ENCODE assay signal across 2 cellular contexts in the genomic region with DNA sequence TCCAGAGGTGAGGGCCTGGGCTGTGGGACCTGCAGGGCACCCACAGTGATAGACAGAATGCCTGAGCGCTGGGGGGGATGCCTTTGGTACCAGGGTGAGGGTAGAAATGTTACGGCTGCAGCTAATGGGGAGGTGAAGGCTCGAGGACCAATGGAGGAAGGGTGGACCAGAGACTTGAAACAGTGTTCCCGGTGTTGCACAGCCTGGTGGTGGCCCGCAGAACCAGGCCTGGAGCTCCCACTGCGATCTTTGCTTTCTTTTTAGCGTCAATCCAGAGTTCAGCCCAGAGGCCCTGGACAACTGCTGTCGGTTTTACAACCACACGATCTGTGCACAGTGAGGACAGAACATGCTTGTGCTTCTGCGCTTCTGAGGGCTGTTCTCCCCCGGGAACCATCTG.
TF ChIP-seq lines count a peak whose summit lies in the region.

No MANE protein-coding gene starts in this region.

TF ChIP-seq in GM23338, 12 proteins besides CTCF, POLR2A, EP300 and RAD21:
- TF ChIP-seq, protein P1, sequence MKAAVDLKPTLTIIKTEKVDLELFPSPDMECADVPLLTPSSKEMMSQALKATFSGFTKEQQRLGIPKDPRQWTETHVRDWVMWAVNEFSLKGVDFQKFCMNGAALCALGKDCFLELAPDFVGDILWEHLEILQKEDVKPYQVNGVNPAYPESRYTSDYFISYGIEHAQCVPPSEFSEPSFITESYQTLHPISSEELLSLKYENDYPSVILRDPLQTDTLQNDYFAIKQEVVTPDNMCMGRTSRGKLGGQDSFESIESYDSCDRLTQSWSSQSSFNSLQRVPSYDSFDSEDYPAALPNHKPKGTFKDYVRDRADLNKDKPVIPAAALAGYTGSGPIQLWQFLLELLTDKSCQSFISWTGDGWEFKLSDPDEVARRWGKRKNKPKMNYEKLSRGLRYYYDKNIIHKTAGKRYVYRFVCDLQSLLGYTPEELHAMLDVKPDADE (IDR thresholded peaks at IDR 0.05) = no peak
- no peak for TF ChIP-seq NANOG (IDR thresholded peaks at IDR 0.05; ENCODE audit: borderline replicate concordance)
- TF ChIP-seq JUNB (IDR thresholded peaks at IDR 0.05; ENCODE audit: unreplicated experiment) = no peak
- no peak for TF ChIP-seq ZNF331 (CRISPR knock-in tag; IDR thresholded peaks at IDR 0.05; ENCODE audit: low read depth)
- TF ChIP-seq, protein P2, sequence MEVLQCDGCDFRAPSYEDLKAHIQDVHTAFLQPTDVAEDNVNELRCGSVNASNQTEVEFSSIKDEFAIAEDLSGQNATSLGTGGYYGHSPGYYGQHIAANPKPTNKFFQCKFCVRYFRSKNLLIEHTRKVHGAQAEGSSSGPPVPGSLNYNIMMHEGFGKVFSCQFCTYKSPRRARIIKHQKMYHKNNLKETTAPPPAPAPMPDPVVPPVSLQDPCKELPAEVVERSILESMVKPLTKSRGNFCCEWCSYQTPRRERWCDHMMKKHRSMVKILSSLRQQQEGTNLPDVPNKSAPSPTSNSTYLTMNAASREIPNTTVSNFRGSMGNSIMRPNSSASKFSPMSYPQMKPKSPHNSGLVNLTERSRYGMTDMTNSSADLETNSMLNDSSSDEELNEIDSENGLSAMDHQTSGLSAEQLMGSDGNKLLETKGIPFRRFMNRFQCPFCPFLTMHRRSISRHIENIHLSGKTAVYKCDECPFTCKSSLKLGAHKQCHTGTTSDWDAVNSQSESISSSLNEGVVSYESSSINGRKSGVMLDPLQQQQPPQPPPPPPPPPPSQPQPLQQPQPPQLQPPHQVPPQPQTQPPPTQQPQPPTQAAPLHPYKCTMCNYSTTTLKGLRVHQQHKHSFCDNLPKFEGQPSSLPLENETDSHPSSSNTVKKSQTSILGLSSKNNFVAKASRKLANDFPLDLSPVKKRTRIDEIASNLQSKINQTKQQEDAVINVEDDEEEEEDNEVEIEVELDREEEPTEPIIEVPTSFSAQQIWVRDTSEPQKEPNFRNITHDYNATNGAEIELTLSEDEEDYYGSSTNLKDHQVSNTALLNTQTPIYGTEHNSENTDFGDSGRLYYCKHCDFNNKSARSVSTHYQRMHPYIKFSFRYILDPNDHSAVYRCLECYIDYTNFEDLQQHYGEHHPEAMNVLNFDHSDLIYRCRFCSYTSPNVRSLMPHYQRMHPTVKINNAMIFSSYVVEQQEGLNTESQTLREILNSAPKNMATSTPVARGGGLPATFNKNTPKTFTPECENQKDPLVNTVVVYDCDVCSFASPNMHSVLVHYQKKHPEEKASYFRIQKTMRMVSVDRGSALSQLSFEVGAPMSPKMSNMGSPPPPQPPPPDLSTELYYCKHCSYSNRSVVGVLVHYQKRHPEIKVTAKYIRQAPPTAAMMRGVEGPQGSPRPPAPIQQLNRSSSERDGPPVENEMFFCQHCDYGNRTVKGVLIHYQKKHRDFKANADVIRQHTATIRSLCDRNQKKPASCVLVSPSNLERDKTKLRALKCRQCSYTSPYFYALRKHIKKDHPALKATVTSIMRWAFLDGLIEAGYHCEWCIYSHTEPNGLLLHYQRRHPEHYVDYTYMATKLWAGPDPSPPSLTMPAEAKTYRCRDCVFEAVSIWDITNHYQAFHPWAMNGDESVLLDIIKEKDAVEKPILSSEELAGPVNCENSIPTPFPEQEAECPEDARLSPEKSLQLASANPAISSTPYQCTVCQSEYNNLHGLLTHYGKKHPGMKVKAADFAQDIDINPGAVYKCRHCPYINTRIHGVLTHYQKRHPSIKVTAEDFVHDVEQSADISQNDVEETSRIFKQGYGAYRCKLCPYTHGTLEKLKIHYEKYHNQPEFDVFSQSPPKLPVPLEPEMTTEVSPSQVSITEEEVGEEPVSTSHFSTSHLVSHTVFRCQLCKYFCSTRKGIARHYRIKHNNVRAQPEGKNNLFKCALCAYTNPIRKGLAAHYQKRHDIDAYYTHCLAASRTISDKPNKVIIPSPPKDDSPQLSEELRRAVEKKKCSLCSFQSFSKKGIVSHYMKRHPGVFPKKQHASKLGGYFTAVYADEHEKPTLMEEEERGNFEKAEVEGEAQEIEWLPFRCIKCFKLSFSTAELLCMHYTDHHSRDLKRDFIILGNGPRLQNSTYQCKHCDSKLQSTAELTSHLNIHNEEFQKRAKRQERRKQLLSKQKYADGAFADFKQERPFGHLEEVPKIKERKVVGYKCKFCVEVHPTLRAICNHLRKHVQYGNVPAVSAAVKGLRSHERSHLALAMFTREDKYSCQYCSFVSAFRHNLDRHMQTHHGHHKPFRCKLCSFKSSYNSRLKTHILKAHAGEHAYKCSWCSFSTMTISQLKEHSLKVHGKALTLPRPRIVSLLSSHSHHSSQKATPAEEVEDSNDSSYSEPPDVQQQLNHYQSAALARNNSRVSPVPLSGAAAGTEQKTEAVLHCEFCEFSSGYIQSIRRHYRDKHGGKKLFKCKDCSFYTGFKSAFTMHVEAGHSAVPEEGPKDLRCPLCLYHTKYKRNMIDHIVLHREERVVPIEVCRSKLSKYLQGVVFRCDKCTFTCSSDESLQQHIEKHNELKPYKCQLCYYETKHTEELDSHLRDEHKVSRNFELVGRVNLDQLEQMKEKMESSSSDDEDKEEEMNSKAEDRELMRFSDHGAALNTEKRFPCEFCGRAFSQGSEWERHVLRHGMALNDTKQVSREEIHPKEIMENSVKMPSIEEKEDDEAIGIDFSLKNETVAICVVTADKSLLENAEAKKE (CRISPR knock-in tag; IDR thresholded peaks at IDR 0.05) = no peak
- no peak for TF ChIP-seq STAT1 (IDR thresholded peaks at IDR 0.05; ENCODE audit: unreplicated experiment)
- no peak for TF ChIP-seq EZH2 (IDR thresholded peaks at IDR 0.05; ENCODE audit: low read depth, unreplicated experiment)
- TF ChIP-seq, protein P3, sequence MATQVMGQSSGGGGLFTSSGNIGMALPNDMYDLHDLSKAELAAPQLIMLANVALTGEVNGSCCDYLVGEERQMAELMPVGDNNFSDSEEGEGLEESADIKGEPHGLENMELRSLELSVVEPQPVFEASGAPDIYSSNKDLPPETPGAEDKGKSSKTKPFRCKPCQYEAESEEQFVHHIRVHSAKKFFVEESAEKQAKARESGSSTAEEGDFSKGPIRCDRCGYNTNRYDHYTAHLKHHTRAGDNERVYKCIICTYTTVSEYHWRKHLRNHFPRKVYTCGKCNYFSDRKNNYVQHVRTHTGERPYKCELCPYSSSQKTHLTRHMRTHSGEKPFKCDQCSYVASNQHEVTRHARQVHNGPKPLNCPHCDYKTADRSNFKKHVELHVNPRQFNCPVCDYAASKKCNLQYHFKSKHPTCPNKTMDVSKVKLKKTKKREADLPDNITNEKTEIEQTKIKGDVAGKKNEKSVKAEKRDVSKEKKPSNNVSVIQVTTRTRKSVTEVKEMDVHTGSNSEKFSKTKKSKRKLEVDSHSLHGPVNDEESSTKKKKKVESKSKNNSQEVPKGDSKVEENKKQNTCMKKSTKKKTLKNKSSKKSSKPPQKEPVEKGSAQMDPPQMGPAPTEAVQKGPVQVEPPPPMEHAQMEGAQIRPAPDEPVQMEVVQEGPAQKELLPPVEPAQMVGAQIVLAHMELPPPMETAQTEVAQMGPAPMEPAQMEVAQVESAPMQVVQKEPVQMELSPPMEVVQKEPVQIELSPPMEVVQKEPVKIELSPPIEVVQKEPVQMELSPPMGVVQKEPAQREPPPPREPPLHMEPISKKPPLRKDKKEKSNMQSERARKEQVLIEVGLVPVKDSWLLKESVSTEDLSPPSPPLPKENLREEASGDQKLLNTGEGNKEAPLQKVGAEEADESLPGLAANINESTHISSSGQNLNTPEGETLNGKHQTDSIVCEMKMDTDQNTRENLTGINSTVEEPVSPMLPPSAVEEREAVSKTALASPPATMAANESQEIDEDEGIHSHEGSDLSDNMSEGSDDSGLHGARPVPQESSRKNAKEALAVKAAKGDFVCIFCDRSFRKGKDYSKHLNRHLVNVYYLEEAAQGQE (IDR thresholded peaks at IDR 0.05; ENCODE audit: unreplicated experiment) = no peak
- TF ChIP-seq POLR2AphosphoS5 (IDR thresholded peaks at IDR 0.05; ENCODE audit: low read depth) = no peak
- TF ChIP-seq ZNF114 (CRISPR knock-in tag; IDR thresholded peaks at IDR 0.05) = no peak

TF ChIP-seq in K562, 482 proteins besides CTCF, POLR2A, EP300 and RAD21 (continued from another document):
- TF ChIP-seq NFRKB (IDR thresholded peaks at IDR 0.05; ENCODE audit: low read depth) (no peak), BCOR (IDR thresholded peaks at IDR 0.05) (peak; percentile 55; the same call in 1 of the 2 replicates), TAF7 (tag; IDR thresholded peaks at IDR 0.05) (no peak), KLF10 (CRISPR knock-in tag; IDR thresholded peaks at IDR 0.05) (no peak), BACH1 (tag; IDR thresholded peaks at IDR 0.05) (no peak), NCOA4 (IDR thresholded peaks at IDR 0.05; ENCODE audit: partially characterized antibody) (no peak), ZFP36 (IDR thresholded peaks at IDR 0.05; ENCODE audit: low read depth, low read length, partially characterized antibody) (peak; percentile 60)
